ENCODE assay signal across 1 cellular context in the genomic region with DNA sequence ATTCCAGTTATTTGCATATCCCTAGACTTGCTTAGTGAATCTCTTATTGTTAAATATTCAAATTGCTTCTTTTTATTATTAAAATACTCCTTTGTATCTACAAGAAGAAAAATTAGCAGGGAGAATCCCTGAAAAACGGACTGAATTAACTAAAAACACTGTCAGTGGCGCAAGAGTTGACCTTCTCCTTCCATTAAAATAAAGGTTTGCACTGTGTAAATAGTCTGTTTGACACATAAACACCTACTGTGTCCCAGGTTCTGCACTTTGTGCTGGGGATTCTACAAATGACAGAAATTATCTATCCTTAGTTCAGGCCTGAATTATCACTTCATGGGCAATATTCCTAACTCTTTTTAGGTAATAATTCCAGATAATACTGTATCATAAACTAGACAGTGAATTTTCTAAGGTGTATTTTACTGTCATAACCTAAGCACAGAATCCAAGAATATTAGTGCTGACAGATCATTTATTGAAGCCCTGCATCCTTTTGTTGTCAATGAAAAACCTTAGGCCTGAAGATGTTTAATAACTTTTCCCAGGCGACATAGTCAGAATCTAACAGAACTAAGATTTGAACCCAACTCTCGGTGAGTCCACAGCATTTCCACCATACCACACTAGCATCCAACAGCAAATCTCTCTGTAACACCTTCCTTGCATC.
A peak's percentile ranks its signal among the peaks of the same experiment; 100 is the strongest.
TF ChIP-seq lines count a peak whose summit lies in the region.

No MANE protein-coding gene starts in this region.

TF ChIP-seq in HepG2, 621 proteins besides CTCF, POLR2A, EP300 and RAD21 (continued from another document and continues in another):
- TF ChIP-seq, protein P1, sequence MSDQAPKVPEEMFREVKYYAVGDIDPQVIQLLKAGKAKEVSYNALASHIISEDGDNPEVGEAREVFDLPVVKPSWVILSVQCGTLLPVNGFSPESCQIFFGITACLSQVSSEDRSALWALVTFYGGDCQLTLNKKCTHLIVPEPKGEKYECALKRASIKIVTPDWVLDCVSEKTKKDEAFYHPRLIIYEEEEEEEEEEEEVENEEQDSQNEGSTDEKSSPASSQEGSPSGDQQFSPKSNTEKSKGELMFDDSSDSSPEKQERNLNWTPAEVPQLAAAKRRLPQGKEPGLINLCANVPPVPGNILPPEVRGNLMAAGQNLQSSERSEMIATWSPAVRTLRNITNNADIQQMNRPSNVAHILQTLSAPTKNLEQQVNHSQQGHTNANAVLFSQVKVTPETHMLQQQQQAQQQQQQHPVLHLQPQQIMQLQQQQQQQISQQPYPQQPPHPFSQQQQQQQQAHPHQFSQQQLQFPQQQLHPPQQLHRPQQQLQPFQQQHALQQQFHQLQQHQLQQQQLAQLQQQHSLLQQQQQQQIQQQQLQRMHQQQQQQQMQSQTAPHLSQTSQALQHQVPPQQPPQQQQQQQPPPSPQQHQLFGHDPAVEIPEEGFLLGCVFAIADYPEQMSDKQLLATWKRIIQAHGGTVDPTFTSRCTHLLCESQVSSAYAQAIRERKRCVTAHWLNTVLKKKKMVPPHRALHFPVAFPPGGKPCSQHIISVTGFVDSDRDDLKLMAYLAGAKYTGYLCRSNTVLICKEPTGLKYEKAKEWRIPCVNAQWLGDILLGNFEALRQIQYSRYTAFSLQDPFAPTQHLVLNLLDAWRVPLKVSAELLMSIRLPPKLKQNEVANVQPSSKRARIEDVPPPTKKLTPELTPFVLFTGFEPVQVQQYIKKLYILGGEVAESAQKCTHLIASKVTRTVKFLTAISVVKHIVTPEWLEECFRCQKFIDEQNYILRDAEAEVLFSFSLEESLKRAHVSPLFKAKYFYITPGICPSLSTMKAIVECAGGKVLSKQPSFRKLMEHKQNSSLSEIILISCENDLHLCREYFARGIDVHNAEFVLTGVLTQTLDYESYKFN (CRISPR knock-in tag; conservative IDR thresholded peaks at IDR 0.05), result peak; percentile 70
- TF ChIP-seq ZNF234 (CRISPR knock-in tag; conservative IDR thresholded peaks at IDR 0.05), result no peak
- TF ChIP-seq CBX2 (IDR thresholded peaks at IDR 0.05; ENCODE audit: low read depth, low read length), result no peak
- no peak for TF ChIP-seq CBX2 (CRISPR knock-in tag; IDR thresholded peaks at IDR 0.05; ENCODE audit: low read depth)
- no peak for TF ChIP-seq FOXC1 (CRISPR knock-in tag; IDR thresholded peaks at IDR 0.05; ENCODE audit: borderline replicate concordance)
- TF ChIP-seq ZNF557 (CRISPR knock-in tag; IDR thresholded peaks at IDR 0.05), result no peak
- no peak for TF ChIP-seq SRSF4 (IDR thresholded peaks at IDR 0.05; ENCODE audit: low read depth, low read length, poor library complexity, severe bottlenecking)
- TF ChIP-seq, protein P2, sequence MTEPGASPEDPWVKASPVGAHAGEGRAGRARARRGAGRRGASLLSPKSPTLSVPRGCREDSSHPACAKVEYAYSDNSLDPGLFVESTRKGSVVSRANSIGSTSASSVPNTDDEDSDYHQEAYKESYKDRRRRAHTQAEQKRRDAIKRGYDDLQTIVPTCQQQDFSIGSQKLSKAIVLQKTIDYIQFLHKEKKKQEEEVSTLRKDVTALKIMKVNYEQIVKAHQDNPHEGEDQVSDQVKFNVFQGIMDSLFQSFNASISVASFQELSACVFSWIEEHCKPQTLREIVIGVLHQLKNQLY (CRISPR knock-in tag; IDR thresholded peaks at IDR 0.05), result 0 out of 2 replicates have a peak, but pooled peaks have one; percentile 15
- TF ChIP-seq ZNF3 (CRISPR knock-in tag; IDR thresholded peaks at IDR 0.05), result no peak
- TF ChIP-seq, protein P3, sequence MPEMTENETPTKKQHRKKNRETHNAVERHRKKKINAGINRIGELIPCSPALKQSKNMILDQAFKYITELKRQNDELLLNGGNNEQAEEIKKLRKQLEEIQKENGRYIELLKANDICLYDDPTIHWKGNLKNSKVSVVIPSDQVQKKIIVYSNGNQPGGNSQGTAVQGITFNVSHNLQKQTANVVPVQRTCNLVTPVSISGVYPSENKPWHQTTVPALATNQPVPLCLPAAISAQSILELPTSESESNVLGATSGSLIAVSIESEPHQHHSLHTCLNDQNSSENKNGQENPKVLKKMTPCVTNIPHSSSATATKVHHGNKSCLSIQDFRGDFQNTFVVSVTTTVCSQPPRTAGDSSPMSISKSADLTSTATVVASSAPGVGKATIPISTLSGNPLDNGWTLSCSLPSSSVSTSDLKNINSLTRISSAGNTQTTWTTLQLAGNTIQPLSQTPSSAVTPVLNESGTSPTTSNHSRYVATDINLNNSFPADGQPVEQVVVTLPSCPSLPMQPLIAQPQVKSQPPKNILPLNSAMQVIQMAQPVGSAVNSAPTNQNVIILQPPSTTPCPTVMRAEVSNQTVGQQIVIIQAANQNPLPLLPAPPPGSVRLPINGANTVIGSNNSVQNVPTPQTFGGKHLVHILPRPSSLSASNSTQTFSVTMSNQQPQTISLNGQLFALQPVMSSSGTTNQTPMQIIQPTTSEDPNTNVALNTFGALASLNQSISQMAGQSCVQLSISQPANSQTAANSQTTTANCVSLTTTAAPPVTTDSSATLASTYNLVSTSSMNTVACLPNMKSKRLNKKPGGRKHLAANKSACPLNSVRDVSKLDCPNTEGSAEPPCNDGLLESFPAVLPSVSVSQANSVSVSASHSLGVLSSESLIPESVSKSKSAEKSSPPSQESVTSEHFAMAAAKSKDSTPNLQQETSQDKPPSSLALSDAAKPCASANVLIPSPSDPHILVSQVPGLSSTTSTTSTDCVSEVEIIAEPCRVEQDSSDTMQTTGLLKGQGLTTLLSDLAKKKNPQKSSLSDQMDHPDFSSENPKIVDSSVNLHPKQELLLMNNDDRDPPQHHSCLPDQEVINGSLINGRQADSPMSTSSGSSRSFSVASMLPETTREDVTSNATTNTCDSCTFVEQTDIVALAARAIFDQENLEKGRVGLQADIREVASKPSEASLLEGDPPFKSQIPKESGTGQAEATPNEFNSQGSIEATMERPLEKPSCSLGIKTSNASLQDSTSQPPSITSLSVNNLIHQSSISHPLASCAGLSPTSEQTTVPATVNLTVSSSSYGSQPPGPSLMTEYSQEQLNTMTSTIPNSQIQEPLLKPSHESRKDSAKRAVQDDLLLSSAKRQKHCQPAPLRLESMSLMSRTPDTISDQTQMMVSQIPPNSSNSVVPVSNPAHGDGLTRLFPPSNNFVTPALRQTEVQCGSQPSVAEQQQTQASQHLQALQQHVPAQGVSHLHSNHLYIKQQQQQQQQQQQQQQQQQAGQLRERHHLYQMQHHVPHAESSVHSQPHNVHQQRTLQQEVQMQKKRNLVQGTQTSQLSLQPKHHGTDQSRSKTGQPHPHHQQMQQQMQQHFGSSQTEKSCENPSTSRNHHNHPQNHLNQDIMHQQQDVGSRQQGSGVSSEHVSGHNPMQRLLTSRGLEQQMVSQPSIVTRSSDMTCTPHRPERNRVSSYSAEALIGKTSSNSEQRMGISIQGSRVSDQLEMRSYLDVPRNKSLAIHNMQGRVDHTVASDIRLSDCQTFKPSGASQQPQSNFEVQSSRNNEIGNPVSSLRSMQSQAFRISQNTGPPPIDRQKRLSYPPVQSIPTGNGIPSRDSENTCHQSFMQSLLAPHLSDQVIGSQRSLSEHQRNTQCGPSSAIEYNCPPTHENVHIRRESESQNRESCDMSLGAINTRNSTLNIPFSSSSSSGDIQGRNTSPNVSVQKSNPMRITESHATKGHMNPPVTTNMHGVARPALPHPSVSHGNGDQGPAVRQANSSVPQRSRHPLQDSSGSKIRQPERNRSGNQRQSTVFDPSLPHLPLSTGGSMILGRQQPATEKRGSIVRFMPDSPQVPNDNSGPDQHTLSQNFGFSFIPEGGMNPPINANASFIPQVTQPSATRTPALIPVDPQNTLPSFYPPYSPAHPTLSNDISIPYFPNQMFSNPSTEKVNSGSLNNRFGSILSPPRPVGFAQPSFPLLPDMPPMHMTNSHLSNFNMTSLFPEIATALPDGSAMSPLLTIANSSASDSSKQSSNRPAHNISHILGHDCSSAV (CRISPR knock-in tag; IDR thresholded peaks at IDR 0.05; ENCODE audit: borderline replicate concordance), result no peak
- no peak for TF ChIP-seq TGIF2 (CRISPR knock-in tag; IDR thresholded peaks at IDR 0.05)
- TF ChIP-seq ZNF629 (CRISPR knock-in tag; conservative IDR thresholded peaks at IDR 0.05), result no peak
- TF ChIP-seq ELF3 (CRISPR knock-in tag; IDR thresholded peaks at IDR 0.05), result peak; percentile 19; the same call in 1 of the 2 replicates
- TF ChIP-seq ZNF180 (CRISPR knock-in tag; IDR thresholded peaks at IDR 0.05; ENCODE audit: borderline replicate concordance, low read depth), result no peak
- TF ChIP-seq, protein P4, sequence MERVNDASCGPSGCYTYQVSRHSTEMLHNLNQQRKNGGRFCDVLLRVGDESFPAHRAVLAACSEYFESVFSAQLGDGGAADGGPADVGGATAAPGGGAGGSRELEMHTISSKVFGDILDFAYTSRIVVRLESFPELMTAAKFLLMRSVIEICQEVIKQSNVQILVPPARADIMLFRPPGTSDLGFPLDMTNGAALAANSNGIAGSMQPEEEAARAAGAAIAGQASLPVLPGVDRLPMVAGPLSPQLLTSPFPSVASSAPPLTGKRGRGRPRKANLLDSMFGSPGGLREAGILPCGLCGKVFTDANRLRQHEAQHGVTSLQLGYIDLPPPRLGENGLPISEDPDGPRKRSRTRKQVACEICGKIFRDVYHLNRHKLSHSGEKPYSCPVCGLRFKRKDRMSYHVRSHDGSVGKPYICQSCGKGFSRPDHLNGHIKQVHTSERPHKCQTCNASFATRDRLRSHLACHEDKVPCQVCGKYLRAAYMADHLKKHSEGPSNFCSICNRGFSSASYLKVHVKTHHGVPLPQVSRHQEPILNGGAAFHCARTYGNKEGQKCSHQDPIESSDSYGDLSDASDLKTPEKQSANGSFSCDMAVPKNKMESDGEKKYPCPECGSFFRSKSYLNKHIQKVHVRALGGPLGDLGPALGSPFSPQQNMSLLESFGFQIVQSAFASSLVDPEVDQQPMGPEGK (CRISPR knock-in tag; IDR thresholded peaks at IDR 0.05), result no peak
- TF ChIP-seq NCOR1 (IDR thresholded peaks at IDR 0.05; ENCODE audit: borderline replicate concordance, low read length), result peak; percentile 69; the same call in 1 of the 2 replicates
- no peak for TF ChIP-seq ZFP82 (CRISPR knock-in tag; IDR thresholded peaks at IDR 0.05; ENCODE audit: borderline replicate concordance)
- no peak for TF ChIP-seq TCF7 (IDR thresholded peaks at IDR 0.05; ENCODE audit: low read depth)
- TF ChIP-seq CHD4 (IDR thresholded peaks at IDR 0.05; ENCODE audit: borderline replicate concordance, low read length), result no peak
- no peak for TF ChIP-seq ZNF577 (CRISPR knock-in tag; IDR thresholded peaks at IDR 0.05; ENCODE audit: borderline replicate concordance, low read depth)
- TF ChIP-seq RBFOX2 (IDR thresholded peaks at IDR 0.05; ENCODE audit: low read depth, low read length), result no peak
- TF ChIP-seq, protein P5, sequence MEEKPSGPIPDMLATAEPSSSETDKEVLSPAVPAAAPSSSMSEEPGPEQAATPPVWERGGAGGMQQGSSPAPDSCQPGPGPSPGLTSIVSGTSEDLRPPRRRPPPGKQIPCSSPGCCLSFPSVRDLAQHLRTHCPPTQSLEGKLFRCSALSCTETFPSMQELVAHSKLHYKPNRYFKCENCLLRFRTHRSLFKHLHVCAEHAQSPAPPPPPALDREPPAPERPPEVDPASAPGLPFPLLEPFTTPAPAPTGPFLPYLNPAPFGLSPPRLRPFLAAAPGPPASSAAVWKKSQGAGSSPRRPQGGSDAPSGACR (CRISPR knock-in tag; IDR thresholded peaks at IDR 0.05), result no peak
- no peak for TF ChIP-seq GABPB1 (CRISPR knock-in tag; IDR thresholded peaks at IDR 0.05)
- TF ChIP-seq, protein P6, sequence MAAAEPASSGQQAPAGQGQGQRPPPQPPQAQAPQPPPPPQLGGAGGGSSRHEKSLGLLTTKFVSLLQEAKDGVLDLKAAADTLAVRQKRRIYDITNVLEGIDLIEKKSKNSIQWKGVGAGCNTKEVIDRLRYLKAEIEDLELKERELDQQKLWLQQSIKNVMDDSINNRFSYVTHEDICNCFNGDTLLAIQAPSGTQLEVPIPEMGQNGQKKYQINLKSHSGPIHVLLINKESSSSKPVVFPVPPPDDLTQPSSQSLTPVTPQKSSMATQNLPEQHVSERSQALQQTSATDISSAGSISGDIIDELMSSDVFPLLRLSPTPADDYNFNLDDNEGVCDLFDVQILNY (CRISPR knock-in tag; conservative IDR thresholded peaks at IDR 0.05), result no peak
- no peak for TF ChIP-seq KDM6A (CRISPR knock-in tag; IDR thresholded peaks at IDR 0.05; ENCODE audit: low read depth)
- TF ChIP-seq SOX13 (IDR thresholded peaks at IDR 0.05), result no peak
- peak in 1 of 2 experiments; percentile 68; a peak in 2 of 4 replicates for TF ChIP-seq SOX13 (CRISPR knock-in tag; conservative IDR thresholded peaks at IDR 0.05 in 1 of 2, IDR thresholded peaks at IDR 0.05 in 1 of 2)
- TF ChIP-seq SATB2 (CRISPR knock-in tag; IDR thresholded peaks at IDR 0.05), result no peak
- TF ChIP-seq, protein P7, sequence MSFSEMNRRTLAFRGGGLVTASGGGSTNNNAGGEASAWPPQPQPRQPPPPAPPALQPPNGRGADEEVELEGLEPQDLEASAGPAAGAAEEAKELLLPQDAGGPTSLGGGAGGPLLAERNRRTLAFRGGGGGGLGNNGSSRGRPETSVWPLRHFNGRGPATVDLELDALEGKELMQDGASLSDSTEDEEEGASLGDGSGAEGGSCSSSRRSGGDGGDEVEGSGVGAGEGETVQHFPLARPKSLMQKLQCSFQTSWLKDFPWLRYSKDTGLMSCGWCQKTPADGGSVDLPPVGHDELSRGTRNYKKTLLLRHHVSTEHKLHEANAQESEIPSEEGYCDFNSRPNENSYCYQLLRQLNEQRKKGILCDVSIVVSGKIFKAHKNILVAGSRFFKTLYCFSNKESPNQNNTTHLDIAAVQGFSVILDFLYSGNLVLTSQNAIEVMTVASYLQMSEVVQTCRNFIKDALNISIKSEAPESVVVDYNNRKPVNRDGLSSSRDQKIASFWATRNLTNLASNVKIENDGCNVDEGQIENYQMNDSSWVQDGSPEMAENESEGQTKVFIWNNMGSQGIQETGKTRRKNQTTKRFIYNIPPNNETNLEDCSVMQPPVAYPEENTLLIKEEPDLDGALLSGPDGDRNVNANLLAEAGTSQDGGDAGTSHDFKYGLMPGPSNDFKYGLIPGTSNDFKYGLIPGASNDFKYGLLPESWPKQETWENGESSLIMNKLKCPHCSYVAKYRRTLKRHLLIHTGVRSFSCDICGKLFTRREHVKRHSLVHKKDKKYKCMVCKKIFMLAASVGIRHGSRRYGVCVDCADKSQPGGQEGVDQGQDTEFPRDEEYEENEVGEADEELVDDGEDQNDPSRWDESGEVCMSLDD (CRISPR knock-in tag; IDR thresholded peaks at IDR 0.05; ENCODE audit: borderline replicate concordance), result no peak
- TF ChIP-seq ZNF773 (CRISPR knock-in tag; IDR thresholded peaks at IDR 0.05; ENCODE audit: borderline replicate concordance), result no peak
- TF ChIP-seq, protein P8, sequence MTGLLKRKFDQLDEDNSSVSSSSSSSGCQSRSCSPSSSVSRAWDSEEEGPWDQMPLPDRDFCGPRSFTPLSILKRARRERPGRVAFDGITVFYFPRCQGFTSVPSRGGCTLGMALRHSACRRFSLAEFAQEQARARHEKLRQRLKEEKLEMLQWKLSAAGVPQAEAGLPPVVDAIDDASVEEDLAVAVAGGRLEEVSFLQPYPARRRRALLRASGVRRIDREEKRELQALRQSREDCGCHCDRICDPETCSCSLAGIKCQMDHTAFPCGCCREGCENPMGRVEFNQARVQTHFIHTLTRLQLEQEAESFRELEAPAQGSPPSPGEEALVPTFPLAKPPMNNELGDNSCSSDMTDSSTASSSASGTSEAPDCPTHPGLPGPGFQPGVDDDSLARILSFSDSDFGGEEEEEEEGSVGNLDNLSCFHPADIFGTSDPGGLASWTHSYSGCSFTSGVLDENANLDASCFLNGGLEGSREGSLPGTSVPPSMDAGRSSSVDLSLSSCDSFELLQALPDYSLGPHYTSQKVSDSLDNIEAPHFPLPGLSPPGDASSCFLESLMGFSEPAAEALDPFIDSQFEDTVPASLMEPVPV (CRISPR knock-in tag; IDR thresholded peaks at IDR 0.05), result no peak
- TF ChIP-seq, protein P9, sequence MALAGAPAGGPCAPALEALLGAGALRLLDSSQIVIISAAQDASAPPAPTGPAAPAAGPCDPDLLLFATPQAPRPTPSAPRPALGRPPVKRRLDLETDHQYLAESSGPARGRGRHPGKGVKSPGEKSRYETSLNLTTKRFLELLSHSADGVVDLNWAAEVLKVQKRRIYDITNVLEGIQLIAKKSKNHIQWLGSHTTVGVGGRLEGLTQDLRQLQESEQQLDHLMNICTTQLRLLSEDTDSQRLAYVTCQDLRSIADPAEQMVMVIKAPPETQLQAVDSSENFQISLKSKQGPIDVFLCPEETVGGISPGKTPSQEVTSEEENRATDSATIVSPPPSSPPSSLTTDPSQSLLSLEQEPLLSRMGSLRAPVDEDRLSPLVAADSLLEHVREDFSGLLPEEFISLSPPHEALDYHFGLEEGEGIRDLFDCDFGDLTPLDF (CRISPR knock-in tag; IDR thresholded peaks at IDR 0.05), result no peak
